Comparison of ENCODE assay signal across 8 cellular contexts in the genomic region with DNA sequence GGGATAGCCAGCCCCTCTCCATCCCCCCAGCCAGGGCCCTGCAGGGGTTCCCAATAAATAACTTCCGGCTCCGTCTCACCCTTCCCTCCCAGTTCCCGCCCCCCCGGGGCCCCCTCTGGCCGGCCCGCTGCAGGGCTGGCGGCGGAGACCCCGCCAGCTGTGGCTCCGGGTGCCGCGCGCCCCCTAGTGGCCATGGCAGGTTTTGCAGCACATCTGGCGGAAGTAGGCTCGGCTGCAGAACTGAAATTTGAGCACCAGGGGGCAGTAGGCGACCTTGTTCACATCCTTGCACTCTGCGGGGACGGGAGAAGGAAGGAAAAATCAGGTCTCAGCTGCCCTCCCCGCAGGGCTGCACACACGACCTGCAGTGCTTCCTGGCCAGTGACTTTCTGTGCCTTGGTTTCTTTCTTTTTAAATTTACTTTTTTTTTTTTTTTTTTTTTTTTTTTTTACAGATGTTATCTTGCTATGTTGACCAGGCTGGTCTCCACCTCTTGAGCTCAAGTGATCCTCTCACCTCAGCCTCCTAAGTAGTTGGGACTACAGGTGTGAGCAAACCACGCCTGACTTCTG. TPM values are rescaled to one million over a fixed set of nuclear protein-coding genes. Genes with fewer than 3 reads are reported as not detected.
A peak's percentile ranks its signal among the peaks of the same experiment; 100 is the strongest.
DNase-seq lines count a peak whose midpoint lies in the region; ATAC-seq and TF ChIP-seq lines count a peak whose summit lies in the region.

No MANE protein-coding gene starts in this region.

- DNase-seq in AG04450 (ENCODE audit: low read depth, low spot score) (no peak), NCI-H1930 (lab: John Stamatoyannopoulos, UW) (peak; percentile 40 to 68), brain microvascular endothelial cell (peak; percentile 66), inferior parietal cortex (ENCODE audit: extremely low spot score) (peak; percentile 57)
- peak; percentile 77 to 86 for DNase-seq in stimulated activated CD4-positive, alpha-beta T cell treated with anti-CD3 and anti-CD28 coated beads, Interleukin-1b, Interleukin-23, amount 100 ng/mL, for 4 hours (ENCODE audit: low read depth in 2 of 2)

- CTCF ChIA-PET in AG04450 (lab: Charles Lee), result interaction anchor here (0.5 to 5.1 kb wide), 84 partner anchors 9 to 1495 kb away, joined by 3 to 88 read pairs (median 4); a partner anchor contains a TSS

- H3K9me3 ChIP-seq in AG04450 (ENCODE audit: control insufficient read depth, insufficient read depth, low read length), result no peaks in the 10 kb centered on the region

- H3K4me3 ChIP-seq in AG04450 (ENCODE audit: low read depth, low read length) (no peak overlapping the region), brain microvascular endothelial cell (ENCODE audit: low read depth, low read length) (no peak overlapping the region)

- H3K36me3 ChIP-seq in brain microvascular endothelial cell (replicated peaks), result no peaks in the 10 kb centered on the region

- TF ChIP-seq CTCF in AG04450 (IDR thresholded peaks at IDR 0.05; ENCODE audit: low read depth, low read length), result peak; percentile 98
- peak; percentile 92 for TF ChIP-seq CTCF in VCaP (conservative IDR thresholded peaks at IDR 0.05)
- TF ChIP-seq CTCF in brain microvascular endothelial cell (IDR thresholded peaks at IDR 0.05; ENCODE audit: low read depth, low read length, missing control alignments), result peak; percentile 95

- peak; percentile 59 for ATAC-seq in GM18502 (IDR thresholded peaks at IDR 0.05; ENCODE audit: poor library complexity, unreplicated experiment)
- no peak for ATAC-seq in GM21360 (IDR thresholded peaks at IDR 0.05; ENCODE audit: unreplicated experiment)

- H3K27me3 ChIP-seq in AG04450 (ENCODE audit: control insufficient read depth, insufficient read depth, low read length) (peaks cover 4% of the 10 kb centered on the region), brain microvascular endothelial cell (replicated peaks) (no peaks in the 10 kb centered on the region)

- in situ Hi-C loops in brain microvascular endothelial cell (cut with HindIII; ENCODE audit: low pct_ligation_motif_present, low sequenced_read_pairs), result no loop called here

- no peak overlapping the region for H3K27ac ChIP-seq in AG04450 (ENCODE audit: low read depth, low read length)
- no peak overlapping the region for H3K27ac ChIP-seq in VCaP
- H3K27ac ChIP-seq in brain microvascular endothelial cell, result no peak overlapping the region

- POLR2A ChIA-PET in AG04450 (lab: Yijun Ruan, JAX), result interaction anchor here (0.7 to 1.4 kb wide), 3 partner anchors 55 to 67 kb away, joined by 4 to 11 read pairs (median 6); no protein-coding TSS in a partner anchor

RNA-seq across cellular contexts. Expression of a gene that starts 3.6 kb away (rescaled TPM):
- 0.10 and 0.15 TPM in 2 replicates for polyA plus RNA-seq in AG04450 (2011; rRNA removed)
- 0.30 and 0.83 TPM in 2 replicates for polyA minus RNA-seq in AG04450 (2011; rRNA and poly(A)+ RNA removed)

RNA-seq across cellular contexts. Expression of a gene that starts 29.7 kb away (rescaled TPM):
- 6.4 and 8.4 TPM in 2 replicates for polyA plus RNA-seq in AG04450 (2011; rRNA removed)
- 7.8 and 9.5 TPM in 2 replicates for polyA minus RNA-seq in AG04450 (2011; rRNA and poly(A)+ RNA removed)

RNA-seq across cellular contexts. Expression of a gene that starts 49.6 kb away (rescaled TPM):
- polyA plus RNA-seq in AG04450 (2011; rRNA removed), result not detected in 2 replicates
- polyA minus RNA-seq in AG04450 (2011; rRNA and poly(A)+ RNA removed), result not detected in 2 replicates
